Comparison of ENCODE assay signal across 11 cellular contexts in genomic region chr17:20935740-20936139, GRCh38.
DNase-seq lines count a peak whose midpoint lies in the region; FAIRE-seq and TF ChIP-seq lines count a peak whose summit lies in the region.
"Had no signal": no experiment of that assay in that cellular context is flagged by ENCODE, and none has a peak within 500 bp of the region (broad histone marks: within the 10 kb centered on the region; RNA-seq: fewer than 3 reads in every experiment).

No MANE protein-coding gene starts in this region.

- TF ChIP-seq POLR2A in H1 (IDR thresholded peaks at IDR 0.05; ENCODE audit: control extremely low read depth in 1 of 2, low read depth in 2 of 2, low read length in 2 of 2): no peak

- no peak for FAIRE-seq in H1 (lab: Jason Lieb, UNC)
- FAIRE-seq: GM12891 had no signal

- H4K20me1 ChIP-seq in H1 (replicated peaks in 1 of 2; ENCODE audit: control insufficient read depth in 1 of 2, insufficient read depth in 2 of 2, low read length in 2 of 2): no peaks in the 10 kb centered on the region
- H4K20me1 ChIP-seq: BLaER1 had no signal

- TF ChIP-seq EP300 in H1 (IDR thresholded peaks at IDR 0.05; ENCODE audit: borderline replicate concordance in 1 of 2, low read depth in 2 of 2, low read length in 2 of 2): no peak

- H3K79me2 ChIP-seq in H1 (ENCODE audit: control insufficient read depth in 1 of 2, insufficient read depth in 2 of 2, low read length in 2 of 2): no peaks in the 10 kb centered on the region

- no peak overlapping the region for H3K27ac ChIP-seq in H1 (ENCODE audit: low read depth, low read length)
- H3K27ac ChIP-seq: BLaER1 had no signal

- H2AK5ac ChIP-seq in H1 (ENCODE audit: low read depth, low read length): no peak overlapping the region

- H3K9ac ChIP-seq in H1 (replicated peaks in 1 of 4; ENCODE audit: extremely low read depth in 1 of 4, low read depth in 3 of 4, low read length in 3 of 4): no peak overlapping the region
- H3K9ac ChIP-seq: BLaER1 had no signal

- H3K79me1 ChIP-seq in H1 (ENCODE audit: low read depth, low read length): no peaks in the 10 kb centered on the region

- no peak overlapping the region for H2BK120ac ChIP-seq in H1 (replicated peaks; ENCODE audit: low read depth, low read length)

- H3K18ac ChIP-seq in H1 (ENCODE audit: extremely low read depth, low read length): no peak overlapping the region

- no peak overlapping the region for H3K4ac ChIP-seq in H1 (replicated peaks; ENCODE audit: insufficient read length, low read depth, low read length)

- CTCF ChIA-PET in H1 (lab: Charles Lee; ENCODE audit: partially characterized antibody): interaction anchor here (1.1 kb wide), 1 partner anchor 35 kb away, joined by 3 read pairs; no protein-coding TSS in a partner anchor

- H2BK20ac ChIP-seq in H1 (ENCODE audit: low read length): no peak overlapping the region

- no peak overlapping the region for H4K91ac ChIP-seq in H1 (replicated peaks; ENCODE audit: insufficient read length, low read length)

- no peak overlapping the region for H3K56ac ChIP-seq in H1 (replicated peaks; ENCODE audit: insufficient read length, low read depth, low read length)

- no peak overlapping the region for H2BK12ac ChIP-seq in H1 (ENCODE audit: low read depth, low read length)

- in situ Hi-C loops in KBM-7 (cut with MboI; ENCODE audit: low pct_unique_long_range_greater_than_20kb, low sequenced_read_pairs): no loop called here

- H4K8ac ChIP-seq in H1 (ENCODE audit: extremely low read depth, insufficient read depth, low read length): no peak overlapping the region

- no peaks in the 10 kb centered on the region for H3K23me2 ChIP-seq in H1 (ENCODE audit: low read depth, low read length)

- TF ChIP-seq RAD21 in H1 (IDR thresholded peaks at IDR 0.05 in 1 of 2, conservative IDR thresholded peaks at IDR 0.05 in 1 of 2; ENCODE audit: low read depth in 2 of 2, low read length in 2 of 2): no peak

- POLR2A ChIA-PET in H1 (lab: Charles Lee; ENCODE audit: partially characterized antibody): no interaction called here

- 55% methylated on average over 2 of the region's 2 CpGs; no CpG with 5 or more reads in 1 of the 2 experiments for WGBS in H1 (ENCODE audit: extremely low coverage in 1 of 2, insufficient coverage in 1 of 2, insufficient read length in 1 of 2, insufficient replicate concordance in 2 of 2, low coverage in 1 of 2, low lambda C conversion rate in 2 of 2, missing lambda C conversion rate in 1 of 2), 2 experiments

- TF ChIP-seq CTCF in H1 (IDR thresholded peaks at IDR 0.05; ENCODE audit: control extremely low read depth in 1 of 3, insufficient read depth in 1 of 3, low read depth in 1 of 3, low read length in 3 of 3): no peak

- no peaks in the 10 kb centered on the region for H3K9me3 ChIP-seq in H1 (ENCODE audit: insufficient read depth in 2 of 2, low read depth in 1 of 2, low read length in 1 of 2)
- H3K9me3 ChIP-seq: BLaER1 had no signal

- no peak overlapping the region for H3K4me2 ChIP-seq in H1 (ENCODE audit: insufficient read depth in 1 of 2, low read depth in 2 of 2, low read length in 2 of 2)
- H3K4me2 ChIP-seq: BLaER1 had no signal

- no peak overlapping the region for H3K4me3 ChIP-seq in H1 (ENCODE audit: extremely low read depth in 1 of 4, insufficient read depth in 2 of 4, low read depth in 3 of 4, low read length in 4 of 4)
- H3K4me3 ChIP-seq: BLaER1 had no signal

- H4K5ac ChIP-seq in H1 (ENCODE audit: insufficient read length, low read depth, low read length): no peak overlapping the region

- H3K14ac ChIP-seq in H1 (ENCODE audit: insufficient read length): no peak overlapping the region

- H3K36me3 ChIP-seq in H1 (ENCODE audit: control insufficient read depth in 2 of 4, insufficient read depth in 4 of 4, low read length in 3 of 4): peaks cover 0 to 5% (median 0%) of the 10 kb centered on the region in 4 experiments; a peak in 4 of 8 replicates
- H3K36me3 ChIP-seq: BLaER1 had no signal

- H3K27me3 ChIP-seq in H1 (replicated peaks in 1 of 4; ENCODE audit: control insufficient read depth in 3 of 4, extremely low read depth in 1 of 4, insufficient read depth in 3 of 4, low read length in 3 of 4): no peaks in the 10 kb centered on the region
- H3K27me3 ChIP-seq: BLaER1 had no signal

- 0 out of 2 replicates have a peak overlapping the region, but pooled peaks have one; percentile 12 for H2BK15ac ChIP-seq in H1 (ENCODE audit: low read length)

- no peak overlapping the region for H2BK5ac ChIP-seq in H1 (ENCODE audit: low read depth, low read length)

- H3K4me1 ChIP-seq in H1 (replicated peaks in 1 of 4; ENCODE audit: control insufficient read depth in 3 of 4, insufficient read depth in 4 of 4, low read length in 3 of 4): no peaks in the 10 kb centered on the region
- H3K4me1 ChIP-seq: BLaER1 had no signal

- H3K23ac ChIP-seq in H1 (ENCODE audit: insufficient read length): no peak overlapping the region

- no peak overlapping the region for H2AFZ ChIP-seq in H1 (ENCODE audit: low read length)

- DNase-seq in AG08396 (ENCODE audit: low spot score): peak; percentile 32
- peak; percentile 48 for DNase-seq in NCI-H226
- no peak for DNase-seq in H1 (ENCODE audit: low read depth in 1 of 2, low spot score in 2 of 2)
- peak; percentile 84 to 93 for DNase-seq in lung microvascular endothelial cell (ENCODE audit: low read depth in 2 of 2)
- no peak for DNase-seq in stimulated activated CD4-positive, alpha-beta T cell treated with anti-CD3 and anti-CD28 coated beads, Interleukin-2, amount 100 ng/mL, for 24 hours
- no peak for DNase-seq in NCI-H1417 treated with DMSO at 0.1 percent for 48 hours (lab: John Stamatoyannopoulos, UW)
- DNase-seq in KBM-7: no peak
- DNase-seq in NCI-H2196 treated with DMSO at 0.1 percent for 48 hours (lab: John Stamatoyannopoulos, UW; ENCODE audit: unreplicated experiment): no peak
- DNase-seq: NCI-H1436 had no signal

TF ChIP-seq in H1, 55 proteins besides CTCF, POLR2A, EP300 and RAD21:
- TF ChIP-seq ASH2L (IDR thresholded peaks at IDR 0.05; ENCODE audit: low read length): no peak
- no peak for TF ChIP-seq TBP (IDR thresholded peaks at IDR 0.05; ENCODE audit: low read depth, low read length)
- TF ChIP-seq POLR2AphosphoS5 (IDR thresholded peaks at IDR 0.05; ENCODE audit: low read depth, low read length): no peak
- no peak for TF ChIP-seq POU5F1 (IDR thresholded peaks at IDR 0.05; ENCODE audit: low read depth, low read length)
- no peak for TF ChIP-seq BCL11A (IDR thresholded peaks at IDR 0.05; ENCODE audit: low read depth in 2 of 2, low read length in 2 of 2)
- TF ChIP-seq SIX5 (IDR thresholded peaks at IDR 0.05; ENCODE audit: low read depth, low read length): no peak
- no peak for TF ChIP-seq RNF2 (IDR thresholded peaks at IDR 0.05; ENCODE audit: borderline replicate concordance, low read depth, low read length, missing control alignments, poor library complexity, severe bottlenecking)
- no peak for TF ChIP-seq HDAC2 (IDR thresholded peaks at IDR 0.05; ENCODE audit: borderline replicate concordance in 1 of 2, low read depth in 2 of 2, low read length in 2 of 2)
- no peak for TF ChIP-seq SAP30 (IDR thresholded peaks at IDR 0.05; ENCODE audit: insufficient read depth, insufficient replicate concordance, low read length)
- TF ChIP-seq SIRT6 (IDR thresholded peaks at IDR 0.05; ENCODE audit: low read length): no peak

Comparison
In these comparisons a context has a peak if more than half of its experiments do, and no peak if none do; other contexts are left out.
1. DNase-seq: peak in AG08396 (single experiment), NCI-H226 (single experiment) and lung microvascular endothelial cell (2 of 2); none in H1 (0 of 2), stimulated activated CD4-positive, alpha-beta T cell treated with anti-CD3 and anti-CD28 coated beads, Interleukin-2, amount 100 ng/mL, for 24 hours (0 of 2), NCI-H1417 treated with DMSO at 0.1 percent for 48 hours (single experiment), KBM-7 (single experiment) and NCI-H2196 treated with DMSO at 0.1 percent for 48 hours (single experiment).